20 cellular contexts compared by ENCODE assay signal in the genomic region with DNA sequence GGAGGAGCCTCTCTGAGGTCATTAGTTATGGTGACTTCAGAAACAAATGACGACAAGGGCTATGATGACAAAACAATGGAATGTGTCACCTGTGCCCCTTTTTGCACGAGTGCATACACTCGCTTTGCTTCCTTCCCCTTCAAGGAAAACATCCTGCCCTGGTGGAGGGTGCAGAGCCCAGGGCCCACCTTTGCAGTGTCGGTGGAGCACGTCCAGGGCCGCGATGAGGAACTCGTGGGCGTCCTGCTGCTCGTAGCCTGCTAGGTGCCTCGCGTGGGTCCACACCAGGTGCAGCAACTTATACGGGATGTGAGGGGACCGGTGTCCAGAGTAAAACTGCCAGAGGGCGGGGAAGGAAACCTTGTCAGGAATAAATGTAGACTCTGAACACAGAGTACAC. TPM values are rescaled to one million over a fixed set of nuclear protein-coding genes. Genes with fewer than 3 reads are reported as not detected.
DNase-seq lines count a peak whose midpoint lies in the region; ATAC-seq, FAIRE-seq and TF ChIP-seq lines count a peak whose summit lies in the region.
"Had no signal": no experiment of that assay in that cellular context is flagged by ENCODE, and none has a peak within 500 bp of the region (broad histone marks: within the 10 kb centered on the region; RNA-seq: fewer than 3 reads in every experiment).

No MANE protein-coding gene starts in this region.

- WGBS in HepG2 (ENCODE audit: low lambda C conversion rate) = 94% methylated on average over 13 of the region's 15 CpGs
- 82% methylated on average over 3 of the region's 15 CpGs for WGBS in right lobe of liver (ENCODE audit: insufficient coverage, low coverage, low lambda C conversion rate, missing lambda C conversion rate)
- WGBS in trophoblast cell (ENCODE audit: extremely low coverage, insufficient coverage, insufficient read length) = no CpG with 5 or more reads among the region's 15 CpGs

- H3K79me2 ChIP-seq in HepG2 (ENCODE audit: insufficient read depth, low read length) (peaks cover 15% of the 10 kb centered on the region), trophoblast cell (ENCODE audit: control insufficient read depth, insufficient read depth, low read length, poor library complexity) (no peaks in the 10 kb centered on the region)

- intact Hi-C loops in HepG2 (cut with micrococcal nuclease; ENCODE audit: unreplicated experiment) (no loop called here), right lobe of liver (cut with DNase I) (no loop called here), upper lobe of right lung (cut with DNase I) (no loop called here)

- H4K91ac ChIP-seq in trophoblast cell (ENCODE audit: low read depth, low read length) = no peak overlapping the region

- no peaks in the 10 kb centered on the region for H3K79me1 ChIP-seq in trophoblast cell (ENCODE audit: low read length)

- no peaks in the 10 kb centered on the region for H3K9me3 Mint-ChIP-seq in memory B cell
- H3K9me3 Mint-ChIP-seq: CD4-positive, alpha-beta T cell; GM23338; IgD-negative memory B cell had no signal

- TF ChIP-seq POLR2A in HepG2 (IDR thresholded peaks at IDR 0.05; ENCODE audit: insufficient read depth in 1 of 2, low read depth in 2 of 2, low read length in 2 of 2) (no peak), right lobe of liver (IDR thresholded peaks at IDR 0.05) (no peak)

- CTCF ChIA-PET in HepG2 (lab: Yijun Ruan, JAX; ENCODE audit: low intra/inter-chr PET ratio, low total read pairs) = no interaction called here

- POLR2A ChIA-PET in HepG2 (lab: Yijun Ruan, JAX) = no interaction called here

- H2BK120ac ChIP-seq in trophoblast cell (ENCODE audit: insufficient read depth, low read length, poor library complexity) = no peak overlapping the region

- no peak overlapping the region for H3K23ac ChIP-seq in trophoblast cell (ENCODE audit: low read length)

- H3K36me3 ChIP-seq in HepG2 (replicated peaks in 1 of 2; ENCODE audit: control insufficient read depth in 1 of 2, insufficient read depth in 2 of 2, low read length in 2 of 2) (peaks cover 68 to 97% of the 10 kb centered on the region in 2 experiments), right lobe of liver (peaks cover 15 to 98% (median 72%) of the 10 kb centered on the region in 4 donors), HUES48 (ENCODE audit: control insufficient read depth, insufficient read depth, low read length) (peaks cover 99% of the 10 kb centered on the region), upper lobe of right lung (peaks cover 100% of the 10 kb centered on the region), trophoblast cell (ENCODE audit: control insufficient read depth in 1 of 2, insufficient read depth in 2 of 2, low read length in 2 of 2) (peaks cover 79 to 93% of the 10 kb centered on the region in 2 experiments)

- H3K27ac ChIP-seq in HepG2 (ENCODE audit: extremely low read length, insufficient read depth, low read length) (no peak overlapping the region), right lobe of liver (no peak overlapping the region), HUES48 (ENCODE audit: low read depth, low read length) (peak overlapping the region; percentile 7), upper lobe of right lung (no peak overlapping the region), trophoblast cell (ENCODE audit: low read depth, low read length) (no peak overlapping the region)
- H3K27ac ChIP-seq: A549, Peyer's patch had no signal

- no peak overlapping the region for H2AK5ac ChIP-seq in trophoblast cell (ENCODE audit: low read length)

- H3K14ac ChIP-seq in trophoblast cell (ENCODE audit: low read length) = no peak overlapping the region

- H3K9me3 ChIP-seq in HepG2 (ENCODE audit: low read length) (no peaks in the 10 kb centered on the region), right lobe of liver (no peaks in the 10 kb centered on the region), HUES48 (ENCODE audit: control insufficient read depth, insufficient read depth, low read length) (no peaks in the 10 kb centered on the region), upper lobe of right lung (no peaks in the 10 kb centered on the region), trophoblast cell (ENCODE audit: insufficient read depth, low read depth, low read length) (peaks cover 5% of the 10 kb centered on the region)
- H3K9me3 ChIP-seq: A549, Peyer's patch had no signal

- no peak overlapping the region for H3K9ac ChIP-seq in HepG2 (ENCODE audit: insufficient read depth, low read depth, low read length)
- no peak overlapping the region for H3K9ac ChIP-seq in HUES48 (ENCODE audit: low read depth, low read length)
- H3K9ac ChIP-seq in trophoblast cell (ENCODE audit: low read length) = no peak overlapping the region

- TF ChIP-seq EP300 in HepG2 (IDR thresholded peaks at IDR 0.05; ENCODE audit: low read depth in 2 of 2, low read length in 2 of 2) (no peak), HepG2 (CRISPR knock-in tag; IDR thresholded peaks at IDR 0.05; ENCODE audit: borderline replicate concordance) (no peak)

- H4K12ac ChIP-seq in trophoblast cell (ENCODE audit: low read depth, low read length) = no peak overlapping the region

- no peak overlapping the region for H3K4ac ChIP-seq in trophoblast cell (ENCODE audit: low read depth, low read length)

- no peak for ATAC-seq in HepG2
- ATAC-seq in right lobe of liver = no peak
- no peak for ATAC-seq in memory B cell (ENCODE audit: low read depth)
- no peak for ATAC-seq in upper lobe of right lung
- no peak for ATAC-seq in GM19395 (IDR thresholded peaks at IDR 0.05; ENCODE audit: unreplicated experiment)
- ATAC-seq in GM21423 (IDR thresholded peaks at IDR 0.05; ENCODE audit: unreplicated experiment) = no peak
- ATAC-seq: GM23338, HCT116 had no signal

- H3K18ac ChIP-seq in trophoblast cell (ENCODE audit: low read length) = no peak overlapping the region

- BruUV-seq in HepG2 (replicated peaks; lab: Mats Ljungman, UMichigan) = no TSS peak

- H3K36me3 Mint-ChIP-seq in memory B cell = peaks cover 41% of the 10 kb centered on the region

- H3K4me1 Mint-ChIP-seq in memory B cell = peaks cover 10% of the 10 kb centered on the region
- H3K4me1 Mint-ChIP-seq: GM23338 had no signal

- H3K4me3 ChIP-seq in HepG2 (replicated peaks in 1 of 3; ENCODE audit: insufficient read depth in 1 of 3, low read depth in 2 of 3, low read length in 3 of 3) (no peak overlapping the region), right lobe of liver (no peak overlapping the region), HUES48 (ENCODE audit: low read depth, low read length) (no peak overlapping the region), upper lobe of right lung (no peak overlapping the region), trophoblast cell (ENCODE audit: low read depth, low read length) (no peak overlapping the region)
- H3K4me3 ChIP-seq: A549, GM23338, Peyer's patch had no signal

- H3K4me2 ChIP-seq in HepG2 (ENCODE audit: low read depth, low read length) (no peak overlapping the region), trophoblast cell (ENCODE audit: low read length) (no peak overlapping the region)
- H3K4me2 ChIP-seq: A549, GM23338 had no signal

- in situ Hi-C loops in HepG2 (cut with HindIII; ENCODE audit: extremely low pct_ligation_motif_present, low pct_unique_long_range_greater_than_20kb) = no loop called here

- H2BK5ac ChIP-seq in trophoblast cell (ENCODE audit: low read depth, low read length, poor library complexity) = no peak overlapping the region

- H3K4me1 ChIP-seq in HepG2 (ENCODE audit: insufficient read depth, low read length) (no peaks in the 10 kb centered on the region), right lobe of liver (peaks cover 0 to 5% (median 0%) of the 10 kb centered on the region in 4 donors), HUES48 (ENCODE audit: control insufficient read depth, insufficient read depth, low read length) (no peaks in the 10 kb centered on the region), upper lobe of right lung (no peaks in the 10 kb centered on the region), trophoblast cell (ENCODE audit: control insufficient read depth in 1 of 2, insufficient read depth in 2 of 2, low read length in 2 of 2) (no peaks in the 10 kb centered on the region)
- H3K4me1 ChIP-seq: A549, Peyer's patch had no signal

- no peak overlapping the region for H2BK12ac ChIP-seq in trophoblast cell (ENCODE audit: low read length)

- H3K27me3 Mint-ChIP-seq in memory B cell = no peaks in the 10 kb centered on the region
- H3K27me3 Mint-ChIP-seq: CD4-positive, alpha-beta T cell; IgD-negative memory B cell had no signal

- peak overlapping the region; percentile 24 for H3K27ac Mint-ChIP-seq in memory B cell
- H3K27ac Mint-ChIP-seq: CD4-positive, alpha-beta T cell had no signal

- no peak for TF ChIP-seq RAD21 in HepG2 (CRISPR knock-in tag; IDR thresholded peaks at IDR 0.05)

- no peak overlapping the region for H3K4me3 Mint-ChIP-seq in memory B cell
- H3K4me3 Mint-ChIP-seq: CD4-positive, alpha-beta T cell; GM23338; IgD-negative memory B cell had no signal

- H4K8ac ChIP-seq in trophoblast cell (ENCODE audit: low read depth, low read length) = no peak overlapping the region

- TF ChIP-seq CTCF in HepG2 (CRISPR knock-in tag; IDR thresholded peaks at IDR 0.05) = no peak
- no peak for TF ChIP-seq CTCF in right lobe of liver (IDR thresholded peaks at IDR 0.05)
- TF ChIP-seq CTCF in upper lobe of right lung (IDR thresholded peaks at IDR 0.05) = no peak

- no peak overlapping the region for H2AFZ ChIP-seq in HepG2 (ENCODE audit: low read length)
- H2AFZ ChIP-seq in trophoblast cell (ENCODE audit: insufficient read depth, low read length, poor library complexity) = no peak overlapping the region
- H2AFZ ChIP-seq: GM23338 had no signal

- peaks cover 51% of the 10 kb centered on the region for H4K20me1 ChIP-seq in HepG2 (ENCODE audit: insufficient read depth, low read length)

- DNase-seq in HepG2 (ENCODE audit: low spot score) = no peak
- no peak for DNase-seq in right lobe of liver
- DNase-seq in memory B cell (ENCODE audit: low spot score in 2 of 2) = no peak
- DNase-seq in upper lobe of right lung = peak; percentile 46
- no peak for DNase-seq in trophoblast cell
- DNase-seq: CD4-positive, alpha-beta T cell; COR-L47; DMS79; NCI-H1105 treated with DMSO at 0.1 percent for 48 hours; NCI-H1694 treated with DMSO at 0.1 percent for 48 hours; NCI-H446; NCI-H526 had no signal

- no peak for FAIRE-seq in HepG2 (lab: Jason Lieb, UNC)
- FAIRE-seq: A549 had no signal

- H3K27me3 ChIP-seq in HepG2 (ENCODE audit: control insufficient read depth in 1 of 2, insufficient read depth in 2 of 2, low read length in 2 of 2) = no peaks in the 10 kb centered on the region
- no peaks in the 10 kb centered on the region for H3K27me3 ChIP-seq in right lobe of liver
- H3K27me3 ChIP-seq in HUES48 (ENCODE audit: control insufficient read depth, insufficient read depth, low read length) = no peaks in the 10 kb centered on the region
- H3K27me3 ChIP-seq in upper lobe of right lung = no peaks in the 10 kb centered on the region
- H3K27me3 ChIP-seq in trophoblast cell (ENCODE audit: insufficient read depth, low read length) = no peaks in the 10 kb centered on the region
- H3K27me3 ChIP-seq: Peyer's patch had no signal

RNA-seq across cellular contexts. Expression of gene USP22, which starts 27.2 kb away (rescaled TPM):
- total RNA-seq in HepG2 (2016; rRNA removed; fragmentation: Illumina TruSeq; extraction: Trizol) (130 and 131 TPM in 2 replicates), right lobe of liver (10 to 100 TPM; 69.8 to 81.2 (median 77.7) TPM), upper lobe of right lung (160 TPM)
- 17.2 and 17.3 TPM in 2 replicates for total RNA-seq in HepG2 (2016; cell fraction: cytosol; rRNA removed; fragmentation: Illumina TruSeq; extraction: Trizol; ENCODE audit: low read depth)
- total RNA-seq in HepG2 (2016; cell fraction: insoluble cytoplasmic fraction; rRNA removed; fragmentation: Illumina TruSeq; extraction: Trizol) = 119 and 130 TPM in 2 replicates
- 54.1 and 54.4 TPM in 2 replicates for total RNA-seq in HepG2 (2016; cell fraction: membrane; rRNA removed; fragmentation: Illumina TruSeq; extraction: Trizol)
- total RNA-seq in HepG2 (2016; cell fraction: nucleus; rRNA removed; fragmentation: Illumina TruSeq; extraction: Trizol) = 79.5 and 96.3 TPM in 2 replicates
- 98.0 and 124 TPM in 2 replicates for polyA plus RNA-seq in HepG2 (2011; rRNA removed)
- 56.8 and 60.3 TPM in 2 replicates for polyA plus RNA-seq in HepG2 (2011; cell fraction: cytosol; rRNA removed)
- polyA plus RNA-seq in HepG2 (2011; cell fraction: nucleus; rRNA removed) = 126 and 139 TPM in 2 replicates
- polyA plus RNA-seq in HepG2 (2012) = 65.0 and 69.3 TPM in 2 replicates
- polyA plus RNA-seq in HepG2 (2016; cell fraction: cytosol; fragmentation: Illumina TruSeq; extraction: Trizol; ENCODE audit: low read depth) = 4.2 and 4.5 TPM in 2 replicates
- polyA plus RNA-seq in HepG2 (2016; cell fraction: insoluble cytoplasmic fraction; fragmentation: Illumina TruSeq; extraction: Trizol; ENCODE audit: low read depth) = 65.3 and 91.2 TPM in 2 replicates
- polyA plus RNA-seq in HepG2 (2016; cell fraction: membrane; fragmentation: Illumina TruSeq; extraction: Trizol; ENCODE audit: low read depth) = 18.3 and 19.5 TPM in 2 replicates
- 101 and 103 TPM in 2 replicates for polyA plus RNA-seq in HepG2 (2016; cell fraction: nucleus; fragmentation: Illumina TruSeq; extraction: Trizol; ENCODE audit: insufficient read depth, low read depth)
- 337 and 421 TPM in 2 replicates for polyA minus RNA-seq in HepG2 (2011; rRNA and poly(A)+ RNA removed; ENCODE audit: low replicate concordance)
- polyA minus RNA-seq in HepG2 (2011; cell fraction: cytosol; rRNA and poly(A)+ RNA removed) = 104 and 120 TPM in 2 replicates
- polyA minus RNA-seq in HepG2 (2011; cell fraction: nucleus; rRNA and poly(A)+ RNA removed) = 71.7 and 94.2 TPM in 2 replicates
- 114 and 115 TPM in 2 replicates for polyA plus RNA-seq in trophoblast cell (2013)
